14 cellular contexts compared by ENCODE assay signal in genomic region chr18:44840053-44840826, GRCh38.
DNase-seq lines count a peak whose midpoint lies in the region; ATAC-seq and TF ChIP-seq lines count a peak whose summit lies in the region.
"Had no signal": no experiment of that assay in that cellular context is flagged by ENCODE, and none has a peak within 500 bp of the region (broad histone marks: within the 10 kb centered on the region; RNA-seq: fewer than 3 reads in every experiment).

No MANE protein-coding gene starts in this region.

- no peak overlapping the region for H3K4ac ChIP-seq in neuronal stem cell (ENCODE audit: low read length)

- H3K79me2 ChIP-seq in osteoblast (ENCODE audit: insufficient read depth, low read length) = no peaks in the 10 kb centered on the region

- H3K23ac ChIP-seq in neuronal stem cell (ENCODE audit: low read depth, low read length, poor library complexity) = no peak overlapping the region

- no peaks in the 10 kb centered on the region for H3K36me3 ChIP-seq in neuronal stem cell (replicated peaks in 1 of 2; ENCODE audit: control insufficient read depth in 2 of 2, insufficient read depth in 2 of 2, low read length in 2 of 2)
- H3K36me3 ChIP-seq in body of pancreas (replicated peaks in 1 of 2; ENCODE audit: insufficient read depth in 1 of 2, low read depth in 2 of 2) = no peaks in the 10 kb centered on the region
- H3K36me3 ChIP-seq in osteoblast (ENCODE audit: insufficient read depth, low read length) = no peaks in the 10 kb centered on the region
- H3K36me3 ChIP-seq: cardiac muscle cell, heart right ventricle had no signal

- CTCF ChIA-PET in RWPE1 (lab: Yijun Ruan, JAX) = no interaction called here

- H3K4me2 ChIP-seq in neuronal stem cell (ENCODE audit: insufficient read depth, low read length, poor library complexity, severe bottlenecking) (no peak overlapping the region), osteoblast (ENCODE audit: insufficient read depth, low read length) (no peak overlapping the region)

- POLR2A ChIA-PET in RWPE1 (lab: Yijun Ruan, JAX; ENCODE audit: low non-redundant PET) = no interaction called here

- peak overlapping the region; percentile 47 for H2BK12ac ChIP-seq in neuronal stem cell (ENCODE audit: low read length)

- intact Hi-C loops in body of pancreas (cut with DNase I) = no loop called here

- ATAC-seq in body of pancreas = no peak

- no peak overlapping the region for H2BK120ac ChIP-seq in neuronal stem cell (ENCODE audit: low read depth, low read length)

- TF ChIP-seq CTCF in RWPE1 (conservative IDR thresholded peaks at IDR 0.05; ENCODE audit: low read depth) (no peak), body of pancreas (IDR thresholded peaks at IDR 0.05) (no peak), GM13977 (IDR thresholded peaks at IDR 0.05; ENCODE audit: extremely low read depth, insufficient read depth, missing control alignments) (no peak), osteoblast (IDR thresholded peaks at IDR 0.05; ENCODE audit: extremely low read depth, low read depth, low read length) (no peak)

- no peak overlapping the region for H4K8ac ChIP-seq in neuronal stem cell (ENCODE audit: low read depth, low read length)

- H3K18ac ChIP-seq in neuronal stem cell (ENCODE audit: low read length) = no peak overlapping the region

- H4K20me1 ChIP-seq in osteoblast (ENCODE audit: insufficient read depth, low read length) = no peaks in the 10 kb centered on the region

- no peak overlapping the region for H3K9ac ChIP-seq in neuronal stem cell (ENCODE audit: low read depth, low read length, poor library complexity)

- peaks cover 5 to 13% of the 10 kb centered on the region in 2 donors for H3K9me3 ChIP-seq in neuronal stem cell (replicated peaks in 1 of 2; ENCODE audit: control insufficient read depth in 2 of 2, insufficient read depth in 1 of 2, low read depth in 1 of 2, low read length in 2 of 2)
- no peaks in the 10 kb centered on the region for H3K9me3 ChIP-seq in body of pancreas
- no peaks in the 10 kb centered on the region for H3K9me3 ChIP-seq in osteoblast (ENCODE audit: low read depth, low read length)
- H3K9me3 ChIP-seq: heart right ventricle had no signal

- no peak overlapping the region for H2BK15ac ChIP-seq in neuronal stem cell (ENCODE audit: low read length)

- H3K27me3 ChIP-seq in neuronal stem cell (ENCODE audit: control insufficient read depth in 3 of 3, insufficient read depth in 3 of 3, low read depth in 1 of 3, low read length in 3 of 3) (no peaks in the 10 kb centered on the region), body of pancreas (no peaks in the 10 kb centered on the region), osteoblast (ENCODE audit: insufficient read depth, low read length) (no peaks in the 10 kb centered on the region)
- H3K27me3 ChIP-seq: cardiac muscle cell, heart right ventricle had no signal

- H3K27ac ChIP-seq in RWPE1 = peak overlapping the region; percentile 59
- no peak overlapping the region for H3K27ac ChIP-seq in neuronal stem cell (replicated peaks; ENCODE audit: low read length)
- H3K27ac ChIP-seq in body of pancreas = no peak overlapping the region
- no peak overlapping the region for H3K27ac ChIP-seq in osteoblast (ENCODE audit: low read depth, low read length)
- H3K27ac ChIP-seq: cardiac muscle cell, SK-N-MC had no signal

- no peaks in the 10 kb centered on the region for H3K79me1 ChIP-seq in neuronal stem cell (ENCODE audit: low read depth, low read length)

- no CpG with 5 or more reads among the region's 5 CpGs for WGBS in neuronal stem cell (ENCODE audit: extremely low coverage in 2 of 2, insufficient read length in 2 of 2, insufficient replicate concordance in 1 of 2), 2 donors
- WGBS in body of pancreas, 2 donors = 71 to 74% methylated on average over 5 of the region's 5 CpGs

- TF ChIP-seq POLR2A in body of pancreas (IDR thresholded peaks at IDR 0.05) = no peak

- DNase-seq in DMS 273 (lab: John Stamatoyannopoulos, UW; ENCODE audit: unreplicated experiment) (peak; percentile 92), NCI-H1092 treated with DMSO at 0.1 percent for 48 hours (lab: John Stamatoyannopoulos, UW) (peak; percentile 33), RWPE1 (ENCODE audit: low spot score) (no peak), neuronal stem cell (ENCODE audit: low spot score) (no peak), body of pancreas (no peak), GM13977 (ENCODE audit: low spot score) (no peak), HuH-7 (ENCODE audit: low spot score) (no peak), osteoblast (ENCODE audit: insufficient read length, low spot score, missing footprints) (no peak)
- DNase-seq: activated naive CD4-positive, alpha-beta T cell treated with Interleukin-2 at 50 U/mL for 16 hours; NCI-H1048; stimulated activated CD4-positive, alpha-beta T cell treated with anti-CD3 and anti-CD28 coated beads, Interleukin-4, amount 100 ng/mL, for 1 hour had no signal

- in situ Hi-C loops in GM13977 (cut with MboI; ENCODE audit: low pct_unique_long_range_greater_than_20kb, low sequenced_read_pairs, unreplicated experiment) = no loop called here

- H2AFZ ChIP-seq in neuronal stem cell (ENCODE audit: low read length) = no peak overlapping the region
- no peak overlapping the region for H2AFZ ChIP-seq in osteoblast (ENCODE audit: low read length)

- H3K4me1 ChIP-seq in neuronal stem cell (ENCODE audit: control insufficient read depth in 2 of 2, insufficient read depth in 1 of 2, low read depth in 1 of 2, low read length in 2 of 2) (peaks cover 16 to 18% of the 10 kb centered on the region in 2 donors), body of pancreas (peaks cover 24% of the 10 kb centered on the region), osteoblast (ENCODE audit: insufficient read depth, low read length) (no peaks in the 10 kb centered on the region)

- no peak overlapping the region for H2AK5ac ChIP-seq in neuronal stem cell (ENCODE audit: low read depth, low read length)

- H3K4me3 ChIP-seq in neuronal stem cell (ENCODE audit: low read length in 2 of 2) = no peak overlapping the region
- no peak overlapping the region for H3K4me3 ChIP-seq in body of pancreas
- H3K4me3 ChIP-seq in osteoblast (ENCODE audit: insufficient read depth, low read length) = no peak overlapping the region
- H3K4me3 ChIP-seq: cardiac muscle cell, heart right ventricle, SK-N-MC had no signal

- H3K14ac ChIP-seq in neuronal stem cell (ENCODE audit: low read length) = no peak overlapping the region

- no peak overlapping the region for H2BK5ac ChIP-seq in neuronal stem cell (ENCODE audit: low read length)

- no peak overlapping the region for H4K91ac ChIP-seq in neuronal stem cell (ENCODE audit: low read depth, low read length, poor library complexity)

Comparison
In these comparisons a context has a peak if more than half of its experiments do, and no peak if none do; other contexts are left out.
1. DNase-seq: peak in DMS 273 (single experiment) and NCI-H1092 treated with DMSO at 0.1 percent for 48 hours (single experiment); none in RWPE1 (single experiment), neuronal stem cell (single experiment), body of pancreas (0 of 4), GM13977 (single experiment), HuH-7 (single experiment) and osteoblast (single experiment).